Comparison of ENCODE assay signal across 9 cellular contexts in genomic region chr2:227503433-227504406, GRCh38. TPM values are rescaled to one million over a fixed set of nuclear protein-coding genes. Genes with fewer than 3 reads are reported as not detected.
DNase-seq lines count a peak whose midpoint lies in the region; ATAC-seq and TF ChIP-seq lines count a peak whose summit lies in the region.
"Had no signal": no experiment of that assay in that cellular context is flagged by ENCODE, and none has a peak within 500 bp of the region (broad histone marks: within the 10 kb centered on the region; RNA-seq: fewer than 3 reads in every experiment).

No MANE protein-coding gene starts in this region.

- no peaks in the 10 kb centered on the region for H3K9me3 Mint-ChIP-seq in activated T-cell treated with anti-CD3 and anti-CD28 coated beads, Interleukin-2, amount 50 U/mL, for 72 hours
- no peaks in the 10 kb centered on the region for H3K9me3 Mint-ChIP-seq in activated T-cell treated with anti-CD3 and anti-CD28 coated beads, Interleukin-2, amount 50 U/mL, for 4 hours

- no peaks in the 10 kb centered on the region for H3K9me2 ChIP-seq in hepatocyte (replicated peaks; ENCODE audit: insufficient read depth)

- in situ Hi-C loops in transverse colon (cut with MboI; ENCODE audit: low pct_ligation_motif_present in 1 of 4, low pct_unique_long_range_greater_than_20kb in 1 of 4, low sequenced_read_pairs in 3 of 4), result no loop called here

- H4K20me1 ChIP-seq in hepatocyte (ENCODE audit: insufficient read depth, poor library complexity, severe bottlenecking), result peaks cover 71% of the 10 kb centered on the region

- intact Hi-C loops in transverse colon (cut with DNase I; ENCODE audit: low total_unique reads), result no loop called here

- H3K4me3 ChIP-seq in hepatocyte (no peak overlapping the region), transverse colon (no peak overlapping the region)
- H3K4me3 ChIP-seq: BLaER1 had no signal

- no peak for TF ChIP-seq CTCF in VCaP (conservative IDR thresholded peaks at IDR 0.05)
- no peak for TF ChIP-seq CTCF in hepatocyte (IDR thresholded peaks at IDR 0.05; ENCODE audit: poor library complexity)
- no peak for TF ChIP-seq CTCF in transverse colon (IDR thresholded peaks at IDR 0.05)

- no peak overlapping the region for H2AFZ ChIP-seq in hepatocyte

- H3K27me3 ChIP-seq in hepatocyte (no peaks in the 10 kb centered on the region), transverse colon (no peaks in the 10 kb centered on the region)
- H3K27me3 ChIP-seq: BLaER1 had no signal

- H3K36me3 ChIP-seq in hepatocyte (replicated peaks; ENCODE audit: insufficient read depth, low read depth), result no peaks in the 10 kb centered on the region
- H3K36me3 ChIP-seq in transverse colon, result no peaks in the 10 kb centered on the region

- H3K27ac ChIP-seq in VCaP, result peak overlapping the region; percentile 52
- H3K27ac ChIP-seq in hepatocyte, result peak overlapping the region; percentile 2
- H3K27ac ChIP-seq in transverse colon, result peak overlapping the region; percentile 46 to 67 (median 53)
- H3K27ac ChIP-seq: BLaER1 had no signal

- H3K27ac Mint-ChIP-seq in activated T-cell treated with anti-CD3 and anti-CD28 coated beads, Interleukin-2, amount 50 U/mL, for 72 hours, result peak overlapping the region; percentile 68

- TF ChIP-seq POLR2A in transverse colon (IDR thresholded peaks at IDR 0.05), result no peak

- no peaks in the 10 kb centered on the region for H3K9me3 ChIP-seq in hepatocyte (ENCODE audit: low read depth)
- H3K9me3 ChIP-seq in transverse colon, result no peaks in the 10 kb centered on the region
- H3K9me3 ChIP-seq: BLaER1 had no signal

- peak overlapping the region in 1 of 2 donors; percentile 3 for H3K4me3 Mint-ChIP-seq in activated T-cell treated with anti-CD3 and anti-CD28 coated beads, Interleukin-2, amount 50 U/mL, for 72 hours
- H3K4me3 Mint-ChIP-seq in activated T-cell treated with anti-CD3 and anti-CD28 coated beads, Interleukin-2, amount 50 U/mL, for 4 hours, result no peak overlapping the region

- no peak for DNase-seq in activated T-cell treated with anti-CD3 and anti-CD28 coated beads, Interleukin-2, amount 50 U/mL, for 72 hours
- DNase-seq in activated T-cell treated with anti-CD3 and anti-CD28 coated beads for 4 hours, result no peak
- DNase-seq in hepatocyte (ENCODE audit: low spot score), result peak; percentile 8
- peak; percentile 60 for DNase-seq in transverse colon
- DNase-seq in NOMO-1 treated with DMSO at 0.1 percent for 48 hours (lab: John Stamatoyannopoulos, UW; ENCODE audit: unreplicated experiment), result no peak
- no peak for DNase-seq in activated T-cell treated with anti-CD3 and anti-CD28 coated beads, Interleukin-2, amount 50 U/mL, for 4 hours

- no peaks in the 10 kb centered on the region for H3K27me3 Mint-ChIP-seq in activated T-cell treated with anti-CD3 and anti-CD28 coated beads, Interleukin-2, amount 50 U/mL, for 72 hours (ENCODE audit: low read depth)
- H3K27me3 Mint-ChIP-seq in activated T-cell treated with anti-CD3 and anti-CD28 coated beads, Interleukin-2, amount 50 U/mL, for 4 hours (ENCODE audit: low read depth), result no peaks in the 10 kb centered on the region

- H3K36me3 Mint-ChIP-seq in activated T-cell treated with anti-CD3 and anti-CD28 coated beads, Interleukin-2, amount 50 U/mL, for 72 hours (ENCODE audit: insufficient read depth in 2 of 2), result peaks cover 0 to 22% of the 10 kb centered on the region in 2 donors
- peaks cover 13% of the 10 kb centered on the region for H3K36me3 Mint-ChIP-seq in activated T-cell treated with anti-CD3 and anti-CD28 coated beads, Interleukin-2, amount 50 U/mL, for 4 hours (ENCODE audit: insufficient read depth)

- WGBS in hepatocyte (ENCODE audit: low lambda C conversion rate, missing lambda C conversion rate), result 96% methylated on average over 5 of the region's 5 CpGs
- WGBS in transverse colon (ENCODE audit: low coverage in 1 of 2), 2 donors, result 96 to 100% methylated on average over 1 to 5 of the region's 5 CpGs

- no peak for ATAC-seq in activated T-cell treated with anti-CD3 and anti-CD28 coated beads, Interleukin-2, amount 50 U/mL, for 72 hours (replicated peaks in 1 of 2)
- no peak for ATAC-seq in HG03135 (IDR thresholded peaks at IDR 0.05; ENCODE audit: unreplicated experiment)
- no peak for ATAC-seq in activated T-cell treated with anti-CD3 and anti-CD28 coated beads, Interleukin-2, amount 50 U/mL, for 4 hours

- H3K4me1 ChIP-seq in hepatocyte (ENCODE audit: insufficient read depth), result peaks cover 30% of the 10 kb centered on the region
- peaks cover 29 to 70% (median 44%) of the 10 kb centered on the region in 4 donors for H3K4me1 ChIP-seq in transverse colon

- H3K4me2 ChIP-seq in hepatocyte, result no peak overlapping the region
- H3K4me2 ChIP-seq: BLaER1 had no signal

- TF ChIP-seq EP300 in transverse colon (IDR thresholded peaks at IDR 0.05; ENCODE audit: low read depth), result no peak

- peaks cover 98% of the 10 kb centered on the region for H3K79me2 ChIP-seq in hepatocyte

- H3K4me1 Mint-ChIP-seq in activated T-cell treated with anti-CD3 and anti-CD28 coated beads, Interleukin-2, amount 50 U/mL, for 72 hours (ENCODE audit: low read depth), result peaks cover 68% of the 10 kb centered on the region
- peaks cover 74% of the 10 kb centered on the region for H3K4me1 Mint-ChIP-seq in activated T-cell treated with anti-CD3 and anti-CD28 coated beads, Interleukin-2, amount 50 U/mL, for 4 hours (ENCODE audit: low read depth)

RNA-seq across cellular contexts. Expression of gene AGFG1, which starts 31.8 kb away (rescaled TPM):
- total RNA-seq in activated T-cell treated with anti-CD3 and anti-CD28 coated beads, Interleukin-2, amount 50 U/mL, for 72 hours, result 100 to 1,000 TPM in 1 of 2 donors, 10 to 100 TPM in 1; 98.2 to 131 TPM
- total RNA-seq in hepatocyte (86.4 and 91.6 TPM in 2 replicates), transverse colon (10 to 100 TPM; 15.5 to 76.3 (median 32.9) TPM)
- 54.4 and 62.4 TPM in 2 replicates for polyA plus RNA-seq in hepatocyte
- total RNA-seq in activated T-cell treated with anti-CD3 and anti-CD28 coated beads, Interleukin-2, amount 50 U/mL, for 4 hours, result 100 to 1,000 TPM; 200 to 228 (median 213) TPM

Comparison
In these comparisons a context has a peak if more than half of its experiments do, and no peak if none do; other contexts are left out.
1. DNase-seq: peak in hepatocyte (single experiment) and transverse colon (single experiment); none in activated T-cell treated with anti-CD3 and anti-CD28 coated beads, Interleukin-2, amount 50 U/mL, for 72 hours (0 of 2), activated T-cell treated with anti-CD3 and anti-CD28 coated beads for 4 hours (single experiment), NOMO-1 treated with DMSO at 0.1 percent for 48 hours (single experiment) and activated T-cell treated with anti-CD3 and anti-CD28 coated beads, Interleukin-2, amount 50 U/mL, for 4 hours (single experiment).
2. H3K27ac ChIP-seq: peak in every context shown above with its lines; median percentile 53 in transverse colon; 52 in VCaP; 2 in hepatocyte.